13 cellular contexts compared by ENCODE assay signal in the genomic region with DNA sequence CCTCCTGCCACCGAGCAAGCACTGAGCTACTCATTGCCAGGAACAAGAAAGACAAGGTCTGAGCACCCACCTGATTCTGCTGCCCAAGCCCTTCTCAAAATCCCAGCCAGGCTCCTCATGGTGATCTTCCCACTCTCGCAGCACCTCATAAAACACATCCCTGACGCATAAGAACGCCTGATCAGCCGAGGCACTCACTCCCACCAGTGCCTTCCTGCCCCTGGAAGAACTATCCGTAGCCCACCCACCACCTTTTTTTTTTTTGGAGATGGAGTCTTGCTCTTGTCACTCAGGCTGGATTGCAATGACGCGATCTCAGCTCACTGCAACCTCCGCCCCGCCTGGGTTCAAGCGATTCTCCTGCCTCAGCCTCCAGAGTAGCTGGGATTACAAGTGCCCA.
"Had no signal": no experiment of that assay in that cellular context is flagged by ENCODE, and none has a peak within 500 bp of the region (broad histone marks: within the 10 kb centered on the region; RNA-seq: fewer than 3 reads in every experiment).

No MANE protein-coding gene starts in this region.

- H3K9me3 Mint-ChIP-seq: naive thymus-derived CD8-positive, alpha-beta T cell had no signal

- ATAC-seq: gastrocnemius medialis; heart right ventricle; naive thymus-derived CD8-positive, alpha-beta T cell; psoas muscle; sciatic nerve had no signal

- H3K27me3 Mint-ChIP-seq: naive thymus-derived CD8-positive, alpha-beta T cell had no signal

- DNase-seq: effector CD8-positive, alpha-beta T cell; gastrocnemius medialis; heart right ventricle; hypothalamus; kidney glomerular epithelial cell; mammary epithelial cell; naive thymus-derived CD8-positive, alpha-beta T cell; psoas muscle; stimulated activated CD4-positive, alpha-beta T cell treated with anti-CD3 and anti-CD28 coated beads, Interleukin-2, amount 100 ng/mL, for 24 hours; stimulated activated CD4-positive, alpha-beta T cell treated with anti-CD3 and anti-CD28 coated beads, Interleukin-4, amount 100 ng/mL, for 4 hours; stimulated activated naive CD4-positive, alpha-beta T cell treated with Interleukin-2 at 50 U/mL for 16 hours; trophoblast cell had no signal
